Comparison of ENCODE assay signal across 8 cellular contexts in genomic region chr9:33816327-33817252, GRCh38. TPM values are rescaled to one million over a fixed set of nuclear protein-coding genes. Genes with fewer than 3 reads are reported as not detected.
DNase-seq lines count a peak whose midpoint lies in the region; ATAC-seq and TF ChIP-seq lines count a peak whose summit lies in the region.

Gene UBE2R2, plus strand, starts transcription at chr9:33817160. Its CDS starts 598 bp downstream, at chr9:33817758.

- H3K9me3 ChIP-seq in left lung, result no peaks in the 10 kb centered on the region

- no peaks in the 10 kb centered on the region for H3K27me3 ChIP-seq in left lung

- peaks cover 4 to 64% of the 10 kb centered on the region in 2 donors for H3K4me1 ChIP-seq in left lung

- peak; percentile 65 for ATAC-seq in GM19395 (IDR thresholded peaks at IDR 0.05; ENCODE audit: unreplicated experiment)
- ATAC-seq in HG03558 (IDR thresholded peaks at IDR 0.05; ENCODE audit: extremely low read depth, unreplicated experiment), result peak; percentile 35
- ATAC-seq in left lung, result peak; percentile 88

- peak within 1 kb of the TSS; percentile 81 to 88 for H3K4me3 ChIP-seq in left lung

- intact Hi-C loops in left lung (cut with DNase I), result no loop called here

- DNase-seq in C1 segment of cervical spinal cord (lab: John Stamatoyannopoulos, UW) (peak; percentile 78 to 97 (median 92)), NCI-H748 treated with DMSO at 0.1 percent for 48 hours (lab: John Stamatoyannopoulos, UW) (peak; percentile 71), dedifferentiated amniotic fluid mesenchymal stem cell (ENCODE audit: extremely low spot score) (peak; percentile 72), left lung (peak; percentile 94 to 97)
- DNase-seq in activated CD4-positive, alpha-beta T cell treated with anti-CD3 and anti-CD28 coated beads, Interleukin-2, amount 50 U/mL, for 24 hours (ENCODE audit: low read depth in 1 of 2, low spot score in 1 of 2), result peak; percentile 80 to 89
- DNase-seq in stimulated activated CD4-positive, alpha-beta T cell treated with anti-CD3 and anti-CD28 coated beads, Interleukin-2, amount 100 ng/mL, for 48 hours, result peak; percentile 88 to 89

- peak within 1 kb of the TSS; percentile 99 to 100 for H3K27ac ChIP-seq in left lung

- TF ChIP-seq CTCF in left lung (IDR thresholded peaks at IDR 0.05), result no peak

- H3K36me3 ChIP-seq in left lung, result no peaks in the 10 kb centered on the region

RNA-seq across cellular contexts. Expression of gene UBE2R2, which starts in this region (rescaled TPM):
- 10 to 100 TPM; 34.0 to 37.5 TPM for total RNA-seq in left lung

Comparison
In these comparisons a context has a peak if more than half of its experiments do, and no peak if none do; other contexts are left out.
1. Peak in every context shown above with its lines: DNase-seq, ATAC-seq, H3K4me3 ChIP-seq and H3K27ac ChIP-seq.
2. ATAC-seq: peak in every context shown above with its lines; median percentile 88 in left lung; 65 in GM19395; 35 in HG03558.